ENCODE assay signal across 7 cellular contexts in the genomic region with DNA sequence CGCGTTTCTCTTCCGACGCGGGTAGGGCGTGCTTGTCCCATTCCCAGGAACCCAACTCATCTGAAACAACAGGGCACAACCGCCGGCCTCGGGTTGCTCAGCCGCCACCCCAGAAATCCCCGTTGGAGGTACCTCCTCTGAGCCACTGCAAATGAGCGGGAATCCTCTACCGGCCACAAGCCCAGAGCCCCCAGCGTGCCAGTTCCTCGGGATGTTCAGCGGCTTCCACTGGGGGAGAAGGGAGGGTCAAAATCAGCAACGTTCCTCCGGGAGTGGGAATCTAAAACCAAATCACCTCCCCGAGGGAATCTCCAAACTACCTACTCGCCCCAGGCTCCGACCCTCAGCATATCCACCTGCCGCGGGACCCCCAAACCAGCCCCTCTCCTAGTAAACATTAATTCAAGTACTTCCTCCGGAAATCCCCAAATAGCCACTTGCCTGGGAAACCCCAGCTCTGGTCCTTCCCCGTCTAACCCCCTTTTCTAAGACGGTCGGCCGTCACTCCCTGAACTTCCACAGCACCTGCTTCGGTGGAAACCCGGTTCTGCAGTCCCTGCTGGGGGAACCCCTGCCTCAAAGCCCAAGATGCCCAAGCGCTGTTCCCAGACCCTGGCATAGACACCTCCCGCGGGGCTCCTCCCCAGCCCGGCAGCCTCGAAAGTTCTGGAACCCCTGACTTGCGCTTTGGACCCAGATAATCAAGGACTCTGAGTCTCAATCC. TPM values are rescaled to one million over a fixed set of nuclear protein-coding genes. Genes with fewer than 3 reads are reported as not detected.
DNase-seq lines count a peak whose midpoint lies in the region; ATAC-seq, FAIRE-seq and TF ChIP-seq lines count a peak whose summit lies in the region.

No MANE protein-coding gene starts in this region.

- peak overlapping the region; percentile 31 for H3K4me3 Mint-ChIP-seq in stimulated activated effector memory CD8-positive, alpha-beta T cell treated with anti-CD3 and anti-CD28 coated beads, Interleukin-12 subunit alpha, Interleukin-12 subunit beta, amount 100 ng/mL, for 72 hours

- TF ChIP-seq CTCF in epithelial cell of proximal tubule (conservative IDR thresholded peaks at IDR 0.05; ENCODE audit: low read depth, low read length) = no peak
- no peak for TF ChIP-seq CTCF in D721Med (IDR thresholded peaks at IDR 0.05; ENCODE audit: insufficient read depth, missing control alignments)

- H3K27ac Mint-ChIP-seq in stimulated activated effector memory CD8-positive, alpha-beta T cell treated with anti-CD3 and anti-CD28 coated beads, Interleukin-12 subunit alpha, Interleukin-12 subunit beta, amount 100 ng/mL, for 72 hours = no peak overlapping the region

- ATAC-seq in GM18502 (IDR thresholded peaks at IDR 0.05; ENCODE audit: poor library complexity, unreplicated experiment) (peak; percentile 30), GM21515 (IDR thresholded peaks at IDR 0.05; ENCODE audit: unreplicated experiment) (peak; percentile 13)
- no peak for ATAC-seq in stimulated activated effector memory CD8-positive, alpha-beta T cell treated with anti-CD3 and anti-CD28 coated beads, Interleukin-12 subunit alpha, Interleukin-12 subunit beta, amount 100 ng/mL, for 72 hours

- H3K4me3 ChIP-seq in epithelial cell of proximal tubule (ENCODE audit: low read depth, low read length) = peak overlapping the region; percentile 57

- H3K9me3 Mint-ChIP-seq in stimulated activated effector memory CD8-positive, alpha-beta T cell treated with anti-CD3 and anti-CD28 coated beads, Interleukin-12 subunit alpha, Interleukin-12 subunit beta, amount 100 ng/mL, for 72 hours = no peaks in the 10 kb centered on the region

- no peaks in the 10 kb centered on the region for H3K36me3 Mint-ChIP-seq in stimulated activated effector memory CD8-positive, alpha-beta T cell treated with anti-CD3 and anti-CD28 coated beads, Interleukin-12 subunit alpha, Interleukin-12 subunit beta, amount 100 ng/mL, for 72 hours

- FAIRE-seq in D721Med (lab: Jason Lieb, UNC) = no peak

- DNase-seq in HuH-7.5 (ENCODE audit: low spot score) (peak; percentile 74), epithelial cell of proximal tubule (ENCODE audit: low read depth) (no peak), D721Med (ENCODE audit: insufficient read length, low spot score) (no peak), SW 1271 (lab: John Stamatoyannopoulos, UW) (no peak)
- DNase-seq in stimulated activated effector memory CD8-positive, alpha-beta T cell treated with anti-CD3 and anti-CD28 coated beads, Interleukin-12 subunit alpha, Interleukin-12 subunit beta, amount 100 ng/mL, for 72 hours (ENCODE audit: low spot score in 2 of 2) = peak in 1 of 2 donors; percentile 50

- peaks cover 14% of the 10 kb centered on the region for H3K4me1 Mint-ChIP-seq in stimulated activated effector memory CD8-positive, alpha-beta T cell treated with anti-CD3 and anti-CD28 coated beads, Interleukin-12 subunit alpha, Interleukin-12 subunit beta, amount 100 ng/mL, for 72 hours

RNA-seq across cellular contexts. Expression of gene OXTR, which starts 0.9 kb away (rescaled TPM):
- 5.9 and 8.4 TPM in 2 replicates for total RNA-seq in epithelial cell of proximal tubule

RNA-seq across cellular contexts. Expression of gene CAV3, which starts 34.9 kb away (rescaled TPM):
- not detected in 2 replicates for total RNA-seq in epithelial cell of proximal tubule
